Comparison of ENCODE assay signal across 8 cellular contexts in the genomic region with DNA sequence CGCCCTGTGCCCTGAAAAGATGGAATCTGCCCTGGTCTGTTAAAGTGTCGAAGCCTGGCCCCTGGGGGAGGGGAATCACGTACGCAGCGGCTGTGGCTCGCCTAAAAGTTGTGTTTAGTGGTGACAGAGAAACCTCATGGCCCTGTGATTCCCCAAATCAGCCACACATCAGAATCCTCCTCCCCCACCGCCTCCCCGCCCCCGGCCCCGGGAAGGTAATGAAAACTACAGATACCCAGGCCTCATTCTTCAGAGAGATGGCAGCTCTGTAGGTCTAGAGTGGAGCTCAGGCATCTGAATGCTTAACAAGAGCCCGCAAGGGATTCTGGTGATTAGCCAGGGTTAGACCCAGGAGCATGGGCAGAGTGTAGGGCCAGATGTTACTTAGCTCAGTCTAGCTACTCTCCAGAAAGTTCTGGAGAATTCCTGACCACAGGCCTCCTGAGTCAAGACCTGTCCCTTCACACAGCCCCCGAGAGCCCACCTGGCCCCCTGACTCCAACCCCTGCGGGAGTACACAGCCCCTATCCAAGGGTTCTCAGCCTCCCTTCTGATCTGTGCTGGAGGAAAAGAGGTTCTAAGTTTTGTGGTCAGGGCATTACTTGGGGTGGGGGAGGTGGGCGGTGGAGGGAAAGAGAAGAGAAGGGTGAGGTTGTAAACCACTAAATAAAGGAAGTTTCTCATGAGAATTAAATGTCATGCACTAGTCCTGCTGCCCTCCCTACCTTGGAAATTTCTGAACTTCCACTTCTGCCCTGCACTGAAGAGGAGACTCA.
A peak's percentile ranks its signal among the peaks of the same experiment; 100 is the strongest.
DNase-seq lines count a peak whose midpoint lies in the region; ATAC-seq and TF ChIP-seq lines count a peak whose summit lies in the region.

No MANE protein-coding gene starts in this region.

- H3K4me1 ChIP-seq in ovary (ENCODE audit: insufficient read depth): peaks cover 10% of the 10 kb centered on the region
- H3K4me1 ChIP-seq in upper lobe of left lung: peaks cover 39 to 57% (median 49%) of the 10 kb centered on the region in 4 donors

- TF ChIP-seq EP300 in ovary (IDR thresholded peaks at IDR 0.05) (no peak), upper lobe of left lung (IDR thresholded peaks at IDR 0.05) (no peak)

- H3K4me3 ChIP-seq in ovary: peak overlapping the region; percentile 56
- H3K4me3 ChIP-seq in upper lobe of left lung: peak overlapping the region in 3 of 4 donors; percentile 42 to 57 (median 47)

- TF ChIP-seq CTCF in ovary (IDR thresholded peaks at IDR 0.05) (no peak), upper lobe of left lung (IDR thresholded peaks at IDR 0.05) (no peak)

- ATAC-seq in GM18870 (IDR thresholded peaks at IDR 0.05; ENCODE audit: unreplicated experiment): peak; percentile 37
- ATAC-seq in HG03342 (IDR thresholded peaks at IDR 0.05; ENCODE audit: unreplicated experiment): peak; percentile 42
- peak in 1 of 2 donors; percentile 42 for ATAC-seq in upper lobe of left lung (ENCODE audit: low FRiP score in 2 of 2)

- TF ChIP-seq POLR2A in ovary (IDR thresholded peaks at IDR 0.05): no peak
- no peak for TF ChIP-seq POLR2A in upper lobe of left lung (IDR thresholded peaks at IDR 0.05)

- intact Hi-C loops in ovary (cut with DNase I): loop anchor here in 2 of 4 donors (5.0 kb wide), 1 partner anchor 116 kb away; the partner anchor contains the start of gene PLXNC1 (in 2 of the 2)

- 41 to 61% (median 46%) methylated on average over 14 of the region's 14 CpGs for WGBS in ovary, 3 donors
- WGBS in upper lobe of left lung, 2 donors: 64 to 75% methylated on average over 4 to 14 of the region's 14 CpGs

- no peaks in the 10 kb centered on the region for H3K27me3 ChIP-seq in ovary
- no peaks in the 10 kb centered on the region for H3K27me3 ChIP-seq in upper lobe of left lung

- H3K27ac ChIP-seq in cingulate gyrus (ENCODE audit: low read depth, low read length) (peak overlapping the region; percentile 81), ovary (peak overlapping the region; percentile 82 to 84), upper lobe of left lung (peak overlapping the region; percentile 80 to 91 (median 87))

- H3K36me3 ChIP-seq in ovary: no peaks in the 10 kb centered on the region
- no peaks in the 10 kb centered on the region for H3K36me3 ChIP-seq in upper lobe of left lung

- DNase-seq in activated CD4-positive, CD25-positive, alpha-beta regulatory T cell treated with anti-CD3 and anti-CD28 coated beads, Interleukin-2, amount 50 U/mL, for 16 hours (ENCODE audit: low read depth, low spot score): peak; percentile 21
- DNase-seq in ovary (peak in 4 of 5 donors; percentile 33 to 50 (median 46)), upper lobe of left lung (peak in 1 of 2 donors; percentile 33), NCI-H1417 treated with DMSO at 0.1 percent for 48 hours (lab: John Stamatoyannopoulos, UW) (no peak), middle frontal gyrus (ENCODE audit: extremely low spot score, low spot score) (no peak)

- H3K9me3 ChIP-seq in ovary: no peaks in the 10 kb centered on the region
- H3K9me3 ChIP-seq in upper lobe of left lung: no peaks in the 10 kb centered on the region

Comparison
In these comparisons a context has a peak if more than half of its experiments do, and no peak if none do; other contexts are left out.
1. DNase-seq: peak in activated CD4-positive, CD25-positive, alpha-beta regulatory T cell treated with anti-CD3 and anti-CD28 coated beads, Interleukin-2, amount 50 U/mL, for 16 hours (single experiment) and ovary (4 of 5); none in NCI-H1417 treated with DMSO at 0.1 percent for 48 hours (single experiment) and middle frontal gyrus (single experiment).
2. Peak in every context shown above with its lines, with median percentiles within 50 percentile points of each other: H3K27ac ChIP-seq.